1 cellular context compared by ENCODE assay signal in genomic region chr11:102109896-102110760, GRCh38.
A peak's percentile ranks its signal among the peaks of the same experiment; 100 is the strongest.
TF ChIP-seq lines count a peak whose summit lies in the region.

TSS of gene YAP1 (plus strand) at chr11:102110447. CDS start at chr11:102110849, 402 bp downstream.

TF ChIP-seq in HEK293, 187 proteins besides CTCF, POLR2A, EP300 and RAD21 (continued from another document and continues in another):
- TF ChIP-seq PBX3 (CRISPR knock-in tag; IDR thresholded peaks at IDR 0.05) (no peak), SCRT1 (tag by site-specific recombination; IDR thresholded peaks at IDR 0.05; ENCODE audit: borderline replicate concordance) (no peak), KLF8 (tag by site-specific recombination; IDR thresholded peaks at IDR 0.05) (peak; percentile 97), ZIC2 (tag by site-specific recombination; IDR thresholded peaks at IDR 0.05) (no peak; the same call in 1 of the 2 replicates), ZNF248 (tag by site-specific recombination; IDR thresholded peaks at IDR 0.05) (no peak), ZNF423 (tag by site-specific recombination; IDR thresholded peaks at IDR 0.05) (peak; percentile 40; the same call in 1 of the 2 replicates), ZBTB49 (tag by site-specific recombination; IDR thresholded peaks at IDR 0.05; ENCODE audit: low read depth) (no peak), ZNF175 (tag by site-specific recombination; IDR thresholded peaks at IDR 0.05) (no peak), ZNF449 (tag by site-specific recombination; IDR thresholded peaks at IDR 0.05) (peak; percentile 67), REPIN1 (tag by site-specific recombination; IDR thresholded peaks at IDR 0.05; ENCODE audit: low read depth) (no peak), ZNF776 (tag by site-specific recombination; IDR thresholded peaks at IDR 0.05; ENCODE audit: borderline replicate concordance) (no peak), ZNF747 (tag by site-specific recombination; IDR thresholded peaks at IDR 0.05) (no peak), KLF10 (tag by site-specific recombination; IDR thresholded peaks at IDR 0.05) (peak; percentile 84), KLF16 (tag by site-specific recombination; IDR thresholded peaks at IDR 0.05) (peak; percentile 97), OSR2 (tag by site-specific recombination; IDR thresholded peaks at IDR 0.05) (no peak), ZNF324 (tag by site-specific recombination; IDR thresholded peaks at IDR 0.05) (peak; percentile 51; the same call in 1 of the 2 replicates), ZBTB6 (tag by site-specific recombination; IDR thresholded peaks at IDR 0.05) (peak; percentile 87), ZNF157 (tag by site-specific recombination; IDR thresholded peaks at IDR 0.05) (no peak), TCF7L2 (IDR thresholded peaks at IDR 0.05; ENCODE audit: borderline replicate concordance, low read depth, low read length) (no peak; the same call in 1 of the 2 replicates), ZFP37 (tag by site-specific recombination; IDR thresholded peaks at IDR 0.05) (peak; percentile 55; the same call in 1 of the 2 replicates), ZNF501 (tag by site-specific recombination; IDR thresholded peaks at IDR 0.05) (0 out of 2 replicates have a peak, but pooled peaks have one; percentile 74), ZNF280C (tag by site-specific recombination; IDR thresholded peaks at IDR 0.05) (no peak), RBAK (tag by site-specific recombination; IDR thresholded peaks at IDR 0.05) (no peak), ZNF837 (tag by site-specific recombination; IDR thresholded peaks at IDR 0.05) (peak; percentile 99), ZNF169 (tag by site-specific recombination; IDR thresholded peaks at IDR 0.05) (no peak), ZNF174 (tag by site-specific recombination; IDR thresholded peaks at IDR 0.05) (no peak), ZNF707 (tag by site-specific recombination; IDR thresholded peaks at IDR 0.05) (no peak), ZNF785 (tag by site-specific recombination; IDR thresholded peaks at IDR 0.05) (0 out of 2 replicates have a peak, but pooled peaks have one; percentile 14), ZNF488 (tag by site-specific recombination; IDR thresholded peaks at IDR 0.05) (no peak), ZNF610 (tag by site-specific recombination; IDR thresholded peaks at IDR 0.05; ENCODE audit: borderline replicate concordance) (0 out of 2 replicates have a peak, but pooled peaks have one; percentile 53), SP3 (tag by site-specific recombination; IDR thresholded peaks at IDR 0.05) (peak; percentile 82), ZBTB17 (tag by site-specific recombination; IDR thresholded peaks at IDR 0.05) (peak; percentile 83), ZNF398 (tag by site-specific recombination; IDR thresholded peaks at IDR 0.05) (peak; percentile 82), ZFHX2 (tag by site-specific recombination; conservative IDR thresholded peaks at IDR 0.05) (peak; percentile 72), ZNF558 (tag by site-specific recombination; IDR thresholded peaks at IDR 0.05) (no peak), ZNF692 (tag by site-specific recombination; IDR thresholded peaks at IDR 0.05) (peak; percentile 89), ZNF266 (tag by site-specific recombination; IDR thresholded peaks at IDR 0.05; ENCODE audit: low read depth) (peak; percentile 69), SALL2 (tag by site-specific recombination; IDR thresholded peaks at IDR 0.05; ENCODE audit: borderline replicate concordance) (no peak), ZNF311 (tag by site-specific recombination; IDR thresholded peaks at IDR 0.05; ENCODE audit: borderline replicate concordance) (no peak), ZNF133 (tag by site-specific recombination; IDR thresholded peaks at IDR 0.05) (0 out of 2 replicates have a peak, but pooled peaks have one; percentile 25), ZSCAN4 (tag by site-specific recombination; IDR thresholded peaks at IDR 0.05) (no peak), ZEB2 (tag by site-specific recombination; IDR thresholded peaks at IDR 0.05) (peak; percentile 96), ZNF544 (tag by site-specific recombination; IDR thresholded peaks at IDR 0.05) (no peak), ZNF202 (tag by site-specific recombination; IDR thresholded peaks at IDR 0.05; ENCODE audit: borderline replicate concordance) (no peak), ZNF155 (tag by site-specific recombination; IDR thresholded peaks at IDR 0.05) (no peak), ZNF768 (tag by site-specific recombination; IDR thresholded peaks at IDR 0.05) (peak; percentile 41; the same call in 1 of the 2 replicates), BCL6B (tag by site-specific recombination; IDR thresholded peaks at IDR 0.05) (no peak), ZNF555 (tag by site-specific recombination; conservative IDR thresholded peaks at IDR 0.05) (no peak), ZNF140 (tag by site-specific recombination; IDR thresholded peaks at IDR 0.05) (peak; percentile 74; the same call in 1 of the 2 replicates), ZNF23 (tag by site-specific recombination; IDR thresholded peaks at IDR 0.05; ENCODE audit: borderline replicate concordance) (peak; percentile 67; the same call in 1 of the 2 replicates), ZNF843 (tag by site-specific recombination; IDR thresholded peaks at IDR 0.05) (no peak), YY2 (tag by site-specific recombination; IDR thresholded peaks at IDR 0.05) (no peak), TRIM28 (IDR thresholded peaks at IDR 0.05; ENCODE audit: borderline replicate concordance, low read length) (no peak), ZNF121 (tag by site-specific recombination; IDR thresholded peaks at IDR 0.05) (peak; percentile 34; the same call in 1 of the 2 replicates), ZNF658 (tag by site-specific recombination; IDR thresholded peaks at IDR 0.05) (no peak), HOXC10 (CRISPR knock-in tag; IDR thresholded peaks at IDR 0.05) (no peak), ZNF214 (tag by site-specific recombination; IDR thresholded peaks at IDR 0.05; ENCODE audit: borderline replicate concordance) (no peak), ZNF701 (tag by site-specific recombination; IDR thresholded peaks at IDR 0.05) (no peak)
